Comparison of ENCODE assay signal across 28 cellular contexts in genomic region chr4:143488684-143489083, GRCh38.
"Had no signal": no experiment of that assay in that cellular context is flagged by ENCODE, and none has a peak within 500 bp of the region (broad histone marks: within the 10 kb centered on the region; RNA-seq: fewer than 3 reads in every experiment).

No MANE protein-coding gene starts in this region.

- H3K27ac ChIP-seq: body of pancreas, hepatocyte, spleen, thoracic aorta had no signal

- H3K4me3 ChIP-seq: body of pancreas, hepatocyte, mucosa of descending colon, spleen, thoracic aorta had no signal

- H3K27me3 Mint-ChIP-seq: dendritic cell treated with granulocyte-macrophage colony-stimulating factor and Interleukin-4, amounts not matched to agents 40 ng/mL and 50 ng/mL, for 4 days had no signal

- H3K27me3 ChIP-seq: body of pancreas, hepatocyte, spleen had no signal

- H3K4me3 Mint-ChIP-seq: activated CD4-positive, alpha-beta memory T cell treated with anti-CD3 and anti-CD28 coated beads, Interleukin-2, amount 10 ng/mL, durations not matched to agents 7 days and 5 days; activated CD4-positive, alpha-beta T cell treated with anti-CD3 and anti-CD28 coated beads, Interleukin-2, amount 10 ng/mL, durations not matched to agents 24 days and 14 days; activated naive CD4-positive, alpha-beta T cell treated with anti-CD3 and anti-CD28 coated beads, Interleukin-2, amount 50 U/mL, for 24 hours; activated T-helper 1 cell treated with anti-CD3 and anti-CD28 coated beads, Interleukin-12 subunit alpha, Interleukin-12 subunit beta, Interleukin-2, Interleukin-4 antibody, amounts not matched to agents 30 ng/mL and 10 ng/mL and 1 ng/mL, durations not matched to agents 14 hours and 24 hours and 36 hours; dendritic cell treated with granulocyte-macrophage colony-stimulating factor and Interleukin-4, amounts not matched to agents 40 ng/mL and 50 ng/mL, for 4 days; immature natural killer cell; memory B cell; naive B cell; neural crest cell; T-helper 17 cell had no signal

- H3K36me3 ChIP-seq: spleen, thoracic aorta had no signal

- H3K4me2 ChIP-seq: hepatocyte had no signal

- H2AFZ ChIP-seq: hepatocyte had no signal

- ATAC-seq: activated CD4-positive, CD25-positive, alpha-beta regulatory T cell treated with anti-CD3 and anti-CD28 coated beads, Interleukin-2, amount 50 U/mL, for 24 hours; body of pancreas; left ventricle myocardium superior; mucosa of descending colon; T-helper 17 cell had no signal

- H3K9me3 ChIP-seq: body of pancreas, mucosa of descending colon, spleen, thoracic aorta had no signal

- H3K4me1 ChIP-seq: body of pancreas, spleen had no signal

- H3K4me1 Mint-ChIP-seq: activated CD4-positive, alpha-beta memory T cell treated with anti-CD3 and anti-CD28 coated beads, Interleukin-2, amount 10 ng/mL, durations not matched to agents 7 days and 5 days; activated CD4-positive, alpha-beta T cell treated with anti-CD3 and anti-CD28 coated beads, Interleukin-2, amount 10 ng/mL, durations not matched to agents 24 days and 14 days; activated naive CD4-positive, alpha-beta T cell treated with anti-CD3 and anti-CD28 coated beads, Interleukin-2, amount 50 U/mL, for 24 hours; immature natural killer cell; memory B cell; naive B cell; neural crest cell; T-helper 17 cell had no signal

- H3K79me2 ChIP-seq: hepatocyte had no signal

- H3K9me3 Mint-ChIP-seq: activated CD4-positive, alpha-beta memory T cell treated with anti-CD3 and anti-CD28 coated beads, Interleukin-2, amount 10 ng/mL, durations not matched to agents 7 days and 5 days; activated CD4-positive, alpha-beta T cell treated with anti-CD3 and anti-CD28 coated beads, Interleukin-2, amount 10 ng/mL, durations not matched to agents 24 days and 14 days; activated T-helper 1 cell treated with anti-CD3 and anti-CD28 coated beads, Interleukin-12 subunit alpha, Interleukin-12 subunit beta, Interleukin-2, Interleukin-4 antibody, amounts not matched to agents 30 ng/mL and 10 ng/mL and 1 ng/mL, durations not matched to agents 14 hours and 24 hours and 36 hours had no signal

- H3K27ac Mint-ChIP-seq: activated CD4-positive, alpha-beta memory T cell treated with anti-CD3 and anti-CD28 coated beads, Interleukin-2, amount 10 ng/mL, durations not matched to agents 7 days and 5 days; activated CD4-positive, alpha-beta T cell treated with anti-CD3 and anti-CD28 coated beads, Interleukin-2, amount 10 ng/mL, durations not matched to agents 24 days and 14 days; activated naive CD4-positive, alpha-beta T cell treated with anti-CD3 and anti-CD28 coated beads, Interleukin-2, amount 50 U/mL, for 24 hours; activated T-helper 1 cell treated with anti-CD3 and anti-CD28 coated beads, Interleukin-12 subunit alpha, Interleukin-12 subunit beta, Interleukin-2, Interleukin-4 antibody, amounts not matched to agents 30 ng/mL and 10 ng/mL and 1 ng/mL, durations not matched to agents 14 hours and 24 hours and 36 hours; dendritic cell treated with granulocyte-macrophage colony-stimulating factor and Interleukin-4, amounts not matched to agents 40 ng/mL and 50 ng/mL, for 4 days; immature natural killer cell; memory B cell; progenitor cell of endocrine pancreas; T-helper 17 cell had no signal

- H3K36me3 Mint-ChIP-seq: activated naive CD4-positive, alpha-beta T cell treated with anti-CD3 and anti-CD28 coated beads, Interleukin-2, amount 50 U/mL, for 24 hours; immature natural killer cell; memory B cell; naive B cell had no signal

- DNase-seq: activated CD4-positive, alpha-beta memory T cell treated with anti-CD3 and anti-CD28 coated beads, Interleukin-2, amount 10 ng/mL, durations not matched to agents 7 days and 5 days; activated CD4-positive, alpha-beta T cell treated with anti-CD3 and anti-CD28 coated beads, Interleukin-2, amount 10 ng/mL, durations not matched to agents 24 days and 14 days; activated gamma-delta T cell; anterior cingulate cortex; effector CD4-positive, alpha-beta T cell; erythroblast; foreskin melanocyte; glutamatergic neuron; immature natural killer cell; kidney glomerular epithelial cell; left ventricle myocardium superior; mucosa of descending colon; naive B cell; spleen; stimulated activated CD4-positive, alpha-beta T cell treated with anti-CD3 and anti-CD28 coated beads, Interleukin-4, amount 100 ng/mL, for 1 hour; stimulated activated naive CD4-positive, alpha-beta T cell treated with Interleukin-2 at 50 U/mL for 16 hours; SW 1271; T-helper 17 cell had no signal
